In genomic region chr15:85344241-85344640, GRCh38 we compare ENCODE assay signal across 8 cellular contexts. TPM values are rescaled to one million over a fixed set of nuclear protein-coding genes. Genes with fewer than 3 reads are reported as not detected.
DNase-seq lines count a peak whose midpoint lies in the region; ATAC-seq, FAIRE-seq and TF ChIP-seq lines count a peak whose summit lies in the region.
"Not testable (repeated sequence)": the region's sequence is repeated elsewhere in the genome, so short reads cannot be mapped to it uniquely, and the experiment has no call there.

No MANE protein-coding gene starts in this region.

- H4K91ac ChIP-seq in IMR-90 (ENCODE audit: insufficient read depth, low read depth, low read length) (peak overlapping the region; percentile 29; the same call in 1 of the 2 replicates), trophoblast cell (ENCODE audit: low read depth, low read length) (peak overlapping the region; percentile 59)

- H3K4me3 ChIP-seq in IMR-90 (ENCODE audit: insufficient read depth, low read depth, low read length); RWPE2 (ENCODE audit: severe bottlenecking); bronchial epithelial cell (ENCODE audit: low read depth, low read length); fibroblast of mammary gland (ENCODE audit: control insufficient read depth, low read depth, low read length); trophoblast cell (ENCODE audit: low read depth, low read length); uterus: not testable (repeated sequence)

- H2BK120ac ChIP-seq in IMR-90 (ENCODE audit: low read depth, low read length) (peak overlapping the region; percentile 70), trophoblast cell (ENCODE audit: insufficient read depth, low read length, poor library complexity) (peak overlapping the region; percentile 62)

- peak overlapping the region; percentile 32; the same call in 1 of the 2 replicates for H3K56ac ChIP-seq in IMR-90 (ENCODE audit: extremely low read depth, insufficient read depth, low read length)

- peak overlapping the region; percentile 75 for H2BK20ac ChIP-seq in IMR-90 (ENCODE audit: low read depth, low read length)

- DNase-seq in EH (ENCODE audit: low read depth) (peak; percentile 75), bronchial epithelial cell (ENCODE audit: low read depth) (peak; percentile 39), fibroblast of mammary gland (ENCODE audit: low read depth) (peak; percentile 44), kidney tubule cell (ENCODE audit: low spot score) (peak; percentile 66), trophoblast cell (peak in 1 of 2 donors; percentile 51)
- not testable (repeated sequence) for DNase-seq in IMR-90; RWPE2 (ENCODE audit: low spot score); uterus

- not testable (repeated sequence) for H3K36me3 ChIP-seq in IMR-90 (ENCODE audit: control insufficient read depth, insufficient read depth, low read length); RWPE2 (ENCODE audit: low read depth); bronchial epithelial cell (ENCODE audit: control insufficient read depth, insufficient read depth, low read length); trophoblast cell (ENCODE audit: control insufficient read depth in 1 of 2, insufficient read depth in 2 of 2, low read length in 2 of 2); uterus

- in situ Hi-C loops in IMR-90 (cut with MboI; ENCODE audit: low sequenced_read_pairs) = not testable (repeated sequence)

- H4K5ac ChIP-seq in IMR-90 (ENCODE audit: low read depth, low read length) = not testable (repeated sequence)

- H4K20me1 ChIP-seq in IMR-90 (ENCODE audit: insufficient read depth, low read length) = not testable (repeated sequence)

- not testable (repeated sequence) for H2AK9ac ChIP-seq in IMR-90 (replicated peaks; ENCODE audit: low read depth, low read length, poor library complexity)

- H3K27ac ChIP-seq in IMR-90 (ENCODE audit: insufficient read depth, low read length) = not testable (repeated sequence)
- peak overlapping the region; percentile 100 for H3K27ac ChIP-seq in RWPE2 (ENCODE audit: poor library complexity, severe bottlenecking)
- H3K27ac ChIP-seq in trophoblast cell (ENCODE audit: low read depth, low read length) = peak overlapping the region; percentile 92
- H3K27ac ChIP-seq in uterus = peak overlapping the region; percentile 66 to 79

- peak overlapping the region; percentile 65; the same call in 1 of the 2 replicates for H3K23ac ChIP-seq in IMR-90 (ENCODE audit: low read depth, low read length)
- not testable (repeated sequence) for H3K23ac ChIP-seq in trophoblast cell (ENCODE audit: low read length)

- not testable (repeated sequence) for H3K14ac ChIP-seq in IMR-90 (replicated peaks; ENCODE audit: low read depth, low read length); trophoblast cell (ENCODE audit: low read length)

- ATAC-seq in IMR-90 (ENCODE audit: low read depth); RWPE2 (ENCODE audit: low read depth): not testable (repeated sequence)

- H3K18ac ChIP-seq in IMR-90 (ENCODE audit: low read depth, low read length) = peak overlapping the region; percentile 86; the same call in 1 of the 2 replicates
- not testable (repeated sequence) for H3K18ac ChIP-seq in trophoblast cell (ENCODE audit: low read length)

- H3K4me2 ChIP-seq in IMR-90 (ENCODE audit: low read depth, low read length); trophoblast cell (ENCODE audit: low read length): not testable (repeated sequence)

- peak overlapping the region; percentile 79 for H2AK5ac ChIP-seq in IMR-90 (ENCODE audit: low read depth, low read length)
- H2AK5ac ChIP-seq in trophoblast cell (ENCODE audit: low read length) = not testable (repeated sequence)

- not testable (repeated sequence) for H3K79me1 ChIP-seq in IMR-90 (ENCODE audit: low read depth in 1 of 2, low read length in 2 of 2)
- peaks cover 11% of the 10 kb centered on the region for H3K79me1 ChIP-seq in trophoblast cell (ENCODE audit: low read length)

- dilution Hi-C loops in IMR-90 (cut with HindIII; ENCODE audit: low sequenced_read_pairs, unreplicated experiment) = not testable (repeated sequence)

- H4K12ac ChIP-seq in trophoblast cell (ENCODE audit: low read depth, low read length) = not testable (repeated sequence)

- TF ChIP-seq POLR2A in IMR-90 (IDR thresholded peaks at IDR 0.05; ENCODE audit: low read depth, low read length); uterus (IDR thresholded peaks at IDR 0.05): not testable (repeated sequence)

- H3K9me1 ChIP-seq in IMR-90 (ENCODE audit: insufficient read depth, low read length) = not testable (repeated sequence)

- not testable (repeated sequence) for TF ChIP-seq RAD21 in IMR-90 (IDR thresholded peaks at IDR 0.05; ENCODE audit: low read length)

- not testable (repeated sequence) for TF ChIP-seq CTCF in IMR-90 (conservative IDR thresholded peaks at IDR 0.05; ENCODE audit: low read depth, low read length); RWPE2 (IDR thresholded peaks at IDR 0.05; ENCODE audit: poor library complexity, severe bottlenecking); bronchial epithelial cell (IDR thresholded peaks at IDR 0.05; ENCODE audit: insufficient read depth, low read length, severe bottlenecking); fibroblast of mammary gland (conservative IDR thresholded peaks at IDR 0.05; ENCODE audit: control insufficient read depth, insufficient read depth, low read depth, low read length); uterus (IDR thresholded peaks at IDR 0.05)

- intact Hi-C loops in IMR-90 (cut with micrococcal nuclease); uterus (cut with DNase I; ENCODE audit: low total_unique reads): not testable (repeated sequence)

- H2BK5ac ChIP-seq in IMR-90 (ENCODE audit: low read depth, low read length, poor library complexity, severe bottlenecking) = peak overlapping the region; percentile 37
- H2BK5ac ChIP-seq in trophoblast cell (ENCODE audit: low read depth, low read length, poor library complexity) = not testable (repeated sequence)

- H2BK12ac ChIP-seq in trophoblast cell (ENCODE audit: low read length) = not testable (repeated sequence)

- H4K8ac ChIP-seq in IMR-90 (ENCODE audit: low read depth in 2 of 2, low read length in 2 of 2) = peak overlapping the region; percentile 75 to 91; a peak in 3 of 4 replicates
- H4K8ac ChIP-seq in trophoblast cell (ENCODE audit: low read depth, low read length) = not testable (repeated sequence)

- BruUV-seq in IMR-90 (replicated peaks; lab: Mats Ljungman, UMichigan) = not testable (repeated sequence)

- H3K79me2 ChIP-seq in trophoblast cell (ENCODE audit: control insufficient read depth, insufficient read depth, low read length, poor library complexity) = not testable (repeated sequence)

- H2AFZ ChIP-seq in IMR-90 (replicated peaks; ENCODE audit: low read length, poor library complexity); trophoblast cell (ENCODE audit: insufficient read depth, low read length, poor library complexity): not testable (repeated sequence)

- CTCF ChIA-PET in IMR-90 (lab: Yijun Ruan, JAX) = not testable (repeated sequence)

- POLR2A ChIA-PET in IMR-90 (lab: Charles Lee; ENCODE audit: unreplicated experiment) = not testable (repeated sequence)

- FAIRE-seq in bronchial epithelial cell (lab: Jason Lieb, UNC) = not testable (repeated sequence)

- WGBS in IMR-90 (ENCODE audit: extremely low coverage in 2 of 2, insufficient read length in 1 of 2), 2 experiments = no CpG with 5 or more reads among the region's 1 CpG
- WGBS in trophoblast cell (ENCODE audit: extremely low coverage, insufficient coverage, insufficient read length) = no CpG with 5 or more reads among the region's 1 CpG

- not testable (repeated sequence) for H2BK15ac ChIP-seq in IMR-90 (ENCODE audit: low read depth, low read length)

- H3K9ac ChIP-seq in IMR-90 (ENCODE audit: low read depth, low read length); trophoblast cell (ENCODE audit: low read length): not testable (repeated sequence)

- H3K9me3 ChIP-seq in IMR-90 (ENCODE audit: control insufficient read depth, insufficient read depth, low read length); RWPE2 (ENCODE audit: severe bottlenecking); trophoblast cell (ENCODE audit: insufficient read depth, low read depth, low read length); uterus: not testable (repeated sequence)

- H3K4ac ChIP-seq in IMR-90 (ENCODE audit: low read depth, low read length) = peak overlapping the region; percentile 64
- not testable (repeated sequence) for H3K4ac ChIP-seq in trophoblast cell (ENCODE audit: low read depth, low read length)

- not testable (repeated sequence) for H3K4me1 ChIP-seq in IMR-90 (ENCODE audit: control insufficient read depth, insufficient read depth, low read length); uterus
- peaks cover 26% of the 10 kb centered on the region for H3K4me1 ChIP-seq in RWPE2 (ENCODE audit: insufficient read depth, poor library complexity, severe bottlenecking)
- peaks cover 8 to 11% of the 10 kb centered on the region in 2 experiments for H3K4me1 ChIP-seq in trophoblast cell (ENCODE audit: control insufficient read depth in 1 of 2, insufficient read depth in 2 of 2, low read length in 2 of 2)

- not testable (repeated sequence) for H3K27me3 ChIP-seq in IMR-90 (ENCODE audit: control insufficient read depth, insufficient read depth, low read length); RWPE2 (ENCODE audit: insufficient read depth, poor library complexity, severe bottlenecking); bronchial epithelial cell (ENCODE audit: control insufficient read depth, insufficient read depth, low read length); trophoblast cell (ENCODE audit: insufficient read depth, low read length); uterus

RNA-seq across cellular contexts. Expression of gene AKAP13, which starts 36.2 kb away (rescaled TPM):
- 46.4 and 46.9 TPM in 2 replicates for total RNA-seq in IMR-90 (2012; rRNA removed)
- 10.4 and 11.6 TPM in 2 replicates for polyA plus RNA-seq in IMR-90 (2012; rRNA removed)
- polyA plus RNA-seq in IMR-90 (2012; cell fraction: cytosol; rRNA removed) = 5.6 and 6.4 TPM in 2 replicates
- polyA plus RNA-seq in IMR-90 (2012; cell fraction: nucleus; rRNA removed; ENCODE audit: low replicate concordance) = 34.4 and 43.0 TPM in 2 replicates
- total RNA-seq in bronchial epithelial cell = 41.1 and 53.4 TPM in 2 replicates
- 24.8 and 27.3 TPM in 2 replicates for polyA plus RNA-seq in trophoblast cell (2013)
- total RNA-seq in uterus = 100 to 1,000 TPM; 128 to 460 (median 243) TPM
